1 cellular context compared by ENCODE assay signal in the genomic region with DNA sequence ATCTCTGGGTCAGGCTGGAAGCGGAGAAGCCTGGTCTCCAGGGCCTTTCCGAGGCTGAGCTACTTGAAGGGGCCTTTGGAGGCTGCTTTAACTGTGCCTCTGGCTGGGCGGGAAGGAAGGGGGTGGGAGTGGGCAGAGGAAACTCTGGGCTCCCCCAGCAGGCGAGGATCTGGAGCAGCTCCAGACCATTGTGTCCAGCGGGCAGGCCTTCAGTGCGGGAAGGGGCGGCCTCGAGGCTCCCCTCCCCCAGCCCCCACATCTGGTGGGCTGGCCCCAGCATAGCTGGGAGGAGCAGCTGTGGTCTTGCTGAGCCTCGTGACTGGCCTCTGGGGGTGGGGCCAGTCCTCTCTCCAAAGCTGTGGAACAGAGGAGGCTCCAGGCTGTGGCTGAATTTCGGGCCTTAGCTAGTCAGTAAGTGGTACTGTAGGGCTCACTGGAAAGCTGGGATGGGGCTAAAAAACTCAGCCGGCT.
TF ChIP-seq lines count a peak whose summit lies in the region.

No MANE protein-coding gene starts in this region.

TF ChIP-seq in HEK293, 187 proteins besides CTCF, POLR2A, EP300 and RAD21 (continued from another document):
- TF ChIP-seq, protein P1, sequence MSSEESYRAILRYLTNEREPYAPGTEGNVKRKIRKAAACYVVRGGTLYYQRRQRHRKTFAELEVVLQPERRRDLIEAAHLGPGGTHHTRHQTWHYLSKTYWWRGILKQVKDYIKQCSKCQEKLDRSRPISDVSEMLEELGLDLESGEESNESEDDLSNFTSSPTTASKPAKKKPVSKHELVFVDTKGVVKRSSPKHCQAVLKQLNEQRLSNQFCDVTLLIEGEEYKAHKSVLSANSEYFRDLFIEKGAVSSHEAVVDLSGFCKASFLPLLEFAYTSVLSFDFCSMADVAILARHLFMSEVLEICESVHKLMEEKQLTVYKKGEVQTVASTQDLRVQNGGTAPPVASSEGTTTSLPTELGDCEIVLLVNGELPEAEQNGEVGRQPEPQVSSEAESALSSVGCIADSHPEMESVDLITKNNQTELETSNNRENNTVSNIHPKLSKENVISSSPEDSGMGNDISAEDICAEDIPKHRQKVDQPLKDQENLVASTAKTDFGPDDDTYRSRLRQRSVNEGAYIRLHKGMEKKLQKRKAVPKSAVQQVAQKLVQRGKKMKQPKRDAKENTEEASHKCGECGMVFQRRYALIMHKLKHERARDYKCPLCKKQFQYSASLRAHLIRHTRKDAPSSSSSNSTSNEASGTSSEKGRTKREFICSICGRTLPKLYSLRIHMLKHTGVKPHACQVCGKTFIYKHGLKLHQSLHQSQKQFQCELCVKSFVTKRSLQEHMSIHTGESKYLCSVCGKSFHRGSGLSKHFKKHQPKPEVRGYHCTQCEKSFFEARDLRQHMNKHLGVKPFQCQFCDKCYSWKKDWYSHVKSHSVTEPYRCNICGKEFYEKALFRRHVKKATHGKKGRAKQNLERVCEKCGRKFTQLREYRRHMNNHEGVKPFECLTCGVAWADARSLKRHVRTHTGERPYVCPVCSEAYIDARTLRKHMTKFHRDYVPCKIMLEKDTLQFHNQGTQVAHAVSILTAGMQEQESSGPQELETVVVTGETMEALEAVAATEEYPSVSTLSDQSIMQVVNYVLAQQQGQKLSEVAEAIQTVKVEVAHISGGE (tag by site-specific recombination; conservative IDR thresholded peaks at IDR 0.05; ENCODE audit: low read depth) = no peak
- no peak for TF ChIP-seq SALL2 (tag by site-specific recombination; IDR thresholded peaks at IDR 0.05; ENCODE audit: borderline replicate concordance)
- TF ChIP-seq ZNF24 (tag by site-specific recombination; IDR thresholded peaks at IDR 0.05) = no peak
- peak; percentile 54 for TF ChIP-seq ZNF398 (tag by site-specific recombination; IDR thresholded peaks at IDR 0.05)
- TF ChIP-seq SETDB1 (IDR thresholded peaks at IDR 0.05; ENCODE audit: insufficient read length, low read length) = no peak
- no peak for TF ChIP-seq ZNF629 (tag by site-specific recombination; IDR thresholded peaks at IDR 0.05)
- no peak for TF ChIP-seq ZNF157 (tag by site-specific recombination; IDR thresholded peaks at IDR 0.05)
- no peak for TF ChIP-seq KLF10 (tag by site-specific recombination; IDR thresholded peaks at IDR 0.05)
- peak; percentile 76 for TF ChIP-seq GLIS2 (tag by site-specific recombination; IDR thresholded peaks at IDR 0.05)
- TF ChIP-seq ZNF394 (tag by site-specific recombination; IDR thresholded peaks at IDR 0.05; ENCODE audit: borderline replicate concordance) = peak; percentile 50
- no peak for TF ChIP-seq ZNF19 (tag by site-specific recombination; IDR thresholded peaks at IDR 0.05; ENCODE audit: low read depth)
- TF ChIP-seq, protein P2, sequence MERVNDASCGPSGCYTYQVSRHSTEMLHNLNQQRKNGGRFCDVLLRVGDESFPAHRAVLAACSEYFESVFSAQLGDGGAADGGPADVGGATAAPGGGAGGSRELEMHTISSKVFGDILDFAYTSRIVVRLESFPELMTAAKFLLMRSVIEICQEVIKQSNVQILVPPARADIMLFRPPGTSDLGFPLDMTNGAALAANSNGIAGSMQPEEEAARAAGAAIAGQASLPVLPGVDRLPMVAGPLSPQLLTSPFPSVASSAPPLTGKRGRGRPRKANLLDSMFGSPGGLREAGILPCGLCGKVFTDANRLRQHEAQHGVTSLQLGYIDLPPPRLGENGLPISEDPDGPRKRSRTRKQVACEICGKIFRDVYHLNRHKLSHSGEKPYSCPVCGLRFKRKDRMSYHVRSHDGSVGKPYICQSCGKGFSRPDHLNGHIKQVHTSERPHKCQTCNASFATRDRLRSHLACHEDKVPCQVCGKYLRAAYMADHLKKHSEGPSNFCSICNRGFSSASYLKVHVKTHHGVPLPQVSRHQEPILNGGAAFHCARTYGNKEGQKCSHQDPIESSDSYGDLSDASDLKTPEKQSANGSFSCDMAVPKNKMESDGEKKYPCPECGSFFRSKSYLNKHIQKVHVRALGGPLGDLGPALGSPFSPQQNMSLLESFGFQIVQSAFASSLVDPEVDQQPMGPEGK (tag by site-specific recombination; IDR thresholded peaks at IDR 0.05) = peak; percentile 71
- peak; percentile 7; the same call in 1 of the 2 replicates for TF ChIP-seq ZBTB8A (tag by site-specific recombination; IDR thresholded peaks at IDR 0.05)
TF ChIP-seq in HEK293: peak in this region for 17.
